ENCODE assay signal across 8 cellular contexts in the genomic region with DNA sequence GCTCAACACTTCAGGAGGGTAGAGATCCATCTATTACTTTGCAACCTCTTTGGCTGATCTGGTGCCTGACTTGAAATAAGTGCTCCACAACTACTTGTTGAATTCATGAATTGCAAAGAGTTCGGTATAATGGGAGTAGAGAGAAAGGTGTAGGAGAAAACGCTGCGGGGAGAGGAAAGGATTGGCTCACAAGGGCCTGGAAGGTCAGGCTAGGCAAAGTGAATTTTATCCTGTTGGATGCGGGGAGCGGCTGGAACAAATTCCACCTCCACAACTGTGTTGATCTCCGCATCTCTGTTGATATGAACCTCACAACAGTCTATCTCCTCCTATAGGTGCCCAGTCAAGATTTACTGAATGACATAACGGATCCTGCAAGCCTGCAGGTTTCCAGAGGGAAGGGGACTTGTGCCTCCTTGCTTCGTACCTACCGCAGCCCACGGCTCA. TPM values are rescaled to one million over a fixed set of nuclear protein-coding genes. Genes with fewer than 3 reads are reported as not detected.
DNase-seq lines count a peak whose midpoint lies in the region; ATAC-seq and TF ChIP-seq lines count a peak whose summit lies in the region.

No MANE protein-coding gene starts in this region.

- H3K27me3 ChIP-seq in OCI-LY3 (ENCODE audit: low read depth, low read length) = no peaks in the 10 kb centered on the region
- no peaks in the 10 kb centered on the region for H3K27me3 ChIP-seq in neural cell (ENCODE audit: insufficient read depth, low read depth, low read length)

- peaks cover 6% of the 10 kb centered on the region for H3K27me3 Mint-ChIP-seq in endothelial cell (ENCODE audit: unreplicated experiment)

- no peak overlapping the region for H3K27ac ChIP-seq in OCI-LY3 (ENCODE audit: low read length)
- peak overlapping the region; percentile 87 for H3K27ac ChIP-seq in neural cell (ENCODE audit: low read length)

- no peak for DNase-seq in endothelial cell (ENCODE audit: low spot score)
- DNase-seq in H4 (ENCODE audit: low spot score) = no peak

- H3K9me2 ChIP-seq in neural cell (ENCODE audit: insufficient read depth, low read length) = no peaks in the 10 kb centered on the region

- peaks cover 12% of the 10 kb centered on the region for H3K4me1 ChIP-seq in OCI-LY3 (ENCODE audit: low read length)

- no peaks in the 10 kb centered on the region for H3F3A ChIP-seq in neural cell (ENCODE audit: insufficient read depth, low read length, poor library complexity, severe bottlenecking)

- H4K20me1 ChIP-seq in OCI-LY3 (ENCODE audit: insufficient read depth, low read length) (no peaks in the 10 kb centered on the region), neural cell (ENCODE audit: insufficient read depth) (no peaks in the 10 kb centered on the region)

- TF ChIP-seq RAD21 in neural cell (conservative IDR thresholded peaks at IDR 0.05) = no peak

- H3K9me3 Mint-ChIP-seq in endothelial cell (ENCODE audit: unreplicated experiment) = no peaks in the 10 kb centered on the region

- H3K4me3 ChIP-seq in OCI-LY3 (ENCODE audit: low read length) = peak overlapping the region; percentile 99
- H3K4me3 ChIP-seq in neural cell (ENCODE audit: low read length) = peak overlapping the region; percentile 97

- peak overlapping the region; percentile 89 for H3K27ac Mint-ChIP-seq in endothelial cell (ENCODE audit: unreplicated experiment)

- H3K4me2 ChIP-seq in OCI-LY3 (ENCODE audit: low read length) (peak overlapping the region; percentile 91), neural cell (ENCODE audit: low read length) (peak overlapping the region; percentile 95)

- TF ChIP-seq CTCF in OCI-LY3 (IDR thresholded peaks at IDR 0.05; ENCODE audit: low read depth, low read length) = no peak
- TF ChIP-seq CTCF in endothelial cell (IDR thresholded peaks at IDR 0.05; ENCODE audit: unreplicated experiment) = no peak
- TF ChIP-seq CTCF in neural cell (IDR thresholded peaks at IDR 0.05; ENCODE audit: poor library complexity, severe bottlenecking) = no peak

- H3K36me3 ChIP-seq in OCI-LY3 (replicated peaks; ENCODE audit: low read depth, low read length) = peaks cover 10% of the 10 kb centered on the region
- peaks cover 5% of the 10 kb centered on the region for H3K36me3 ChIP-seq in neural cell (ENCODE audit: insufficient read depth, low read length)

- H3K79me2 ChIP-seq in OCI-LY3 (ENCODE audit: low read length) (peaks cover 37% of the 10 kb centered on the region), neural cell (replicated peaks; ENCODE audit: insufficient read depth, low read length) (peaks cover 25% of the 10 kb centered on the region)

- H3K9ac ChIP-seq in OCI-LY3 (ENCODE audit: low read length) (peak overlapping the region; percentile 84), neural cell (ENCODE audit: low read length) (peak overlapping the region; percentile 93)

- H3K9me3 ChIP-seq in OCI-LY3 (ENCODE audit: insufficient read depth, low read length) (no peaks in the 10 kb centered on the region), neural cell (ENCODE audit: low read length) (no peaks in the 10 kb centered on the region)

- TF ChIP-seq EP300 in neural cell (conservative IDR thresholded peaks at IDR 0.05; ENCODE audit: poor library complexity, severe bottlenecking) = no peak

- no peak overlapping the region for H2AFZ ChIP-seq in OCI-LY3 (ENCODE audit: low read depth, low read length)
- peak overlapping the region; percentile 67 for H2AFZ ChIP-seq in neural cell (ENCODE audit: low read depth, low read length)

- ATAC-seq in GM18907 (IDR thresholded peaks at IDR 0.05; ENCODE audit: unreplicated experiment) = peak; percentile 15
- ATAC-seq in HG03442 (IDR thresholded peaks at IDR 0.05; ENCODE audit: unreplicated experiment) = no peak
- ATAC-seq in GM21515 (IDR thresholded peaks at IDR 0.05; ENCODE audit: unreplicated experiment) = no peak
- no peak for ATAC-seq in GM21381 (IDR thresholded peaks at IDR 0.05; ENCODE audit: unreplicated experiment)

- H3K4me3 Mint-ChIP-seq in endothelial cell (ENCODE audit: unreplicated experiment) = peak overlapping the region; percentile 94

- peaks cover 20% of the 10 kb centered on the region for H3K36me3 Mint-ChIP-seq in endothelial cell (ENCODE audit: low read depth, unreplicated experiment)

- peaks cover 36% of the 10 kb centered on the region for H3K4me1 Mint-ChIP-seq in endothelial cell (ENCODE audit: unreplicated experiment)

TF ChIP-seq in neural cell, 6 proteins besides CTCF, POLR2A, EP300 and RAD21:
- TF ChIP-seq, protein P1, sequence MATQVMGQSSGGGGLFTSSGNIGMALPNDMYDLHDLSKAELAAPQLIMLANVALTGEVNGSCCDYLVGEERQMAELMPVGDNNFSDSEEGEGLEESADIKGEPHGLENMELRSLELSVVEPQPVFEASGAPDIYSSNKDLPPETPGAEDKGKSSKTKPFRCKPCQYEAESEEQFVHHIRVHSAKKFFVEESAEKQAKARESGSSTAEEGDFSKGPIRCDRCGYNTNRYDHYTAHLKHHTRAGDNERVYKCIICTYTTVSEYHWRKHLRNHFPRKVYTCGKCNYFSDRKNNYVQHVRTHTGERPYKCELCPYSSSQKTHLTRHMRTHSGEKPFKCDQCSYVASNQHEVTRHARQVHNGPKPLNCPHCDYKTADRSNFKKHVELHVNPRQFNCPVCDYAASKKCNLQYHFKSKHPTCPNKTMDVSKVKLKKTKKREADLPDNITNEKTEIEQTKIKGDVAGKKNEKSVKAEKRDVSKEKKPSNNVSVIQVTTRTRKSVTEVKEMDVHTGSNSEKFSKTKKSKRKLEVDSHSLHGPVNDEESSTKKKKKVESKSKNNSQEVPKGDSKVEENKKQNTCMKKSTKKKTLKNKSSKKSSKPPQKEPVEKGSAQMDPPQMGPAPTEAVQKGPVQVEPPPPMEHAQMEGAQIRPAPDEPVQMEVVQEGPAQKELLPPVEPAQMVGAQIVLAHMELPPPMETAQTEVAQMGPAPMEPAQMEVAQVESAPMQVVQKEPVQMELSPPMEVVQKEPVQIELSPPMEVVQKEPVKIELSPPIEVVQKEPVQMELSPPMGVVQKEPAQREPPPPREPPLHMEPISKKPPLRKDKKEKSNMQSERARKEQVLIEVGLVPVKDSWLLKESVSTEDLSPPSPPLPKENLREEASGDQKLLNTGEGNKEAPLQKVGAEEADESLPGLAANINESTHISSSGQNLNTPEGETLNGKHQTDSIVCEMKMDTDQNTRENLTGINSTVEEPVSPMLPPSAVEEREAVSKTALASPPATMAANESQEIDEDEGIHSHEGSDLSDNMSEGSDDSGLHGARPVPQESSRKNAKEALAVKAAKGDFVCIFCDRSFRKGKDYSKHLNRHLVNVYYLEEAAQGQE (IDR thresholded peaks at IDR 0.05; ENCODE audit: borderline replicate concordance) = no peak
- no peak for TF ChIP-seq MXI1 (conservative IDR thresholded peaks at IDR 0.05; ENCODE audit: poor library complexity, severe bottlenecking)
- no peak for TF ChIP-seq EZH2 (IDR thresholded peaks at IDR 0.05; ENCODE audit: borderline replicate concordance, insufficient read depth, low read length, poor library complexity, severe bottlenecking)
- TF ChIP-seq TAF1 (IDR thresholded peaks at IDR 0.05; ENCODE audit: low read depth) = no peak
- TF ChIP-seq SMC3 (conservative IDR thresholded peaks at IDR 0.05; ENCODE audit: poor library complexity) = no peak
- TF ChIP-seq POLR2AphosphoS5 (IDR thresholded peaks at IDR 0.05) = no peak

RNA-seq across cellular contexts. Expression of a gene that starts 0.7 kb away (rescaled TPM):
- total RNA-seq in endothelial cell (ENCODE audit: unreplicated experiment) = 11.8 TPM
- 2.9 and 4.8 TPM in 2 replicates for polyA plus RNA-seq in neural cell
- 13.3 and 13.9 TPM in 2 replicates for polyA minus RNA-seq in neural cell
- total RNA-seq in H4 (2014; rRNA removed; shearing (Covaris generic)) = 2.0 and 3.3 TPM in 2 replicates

RNA-seq across cellular contexts. Expression of a gene that starts 33.5 kb away (rescaled TPM):
- 3.2 TPM for total RNA-seq in endothelial cell (ENCODE audit: unreplicated experiment)
- 0.30 and 0.57 TPM in 2 replicates for polyA plus RNA-seq in neural cell
- 0.23 and 0.24 TPM in 2 replicates for polyA minus RNA-seq in neural cell
- not detected in 2 replicates for total RNA-seq in H4 (2014; rRNA removed; shearing (Covaris generic))

RNA-seq across cellular contexts. Expression of a gene that starts 43.8 kb away (rescaled TPM):
- total RNA-seq in endothelial cell (ENCODE audit: unreplicated experiment) = 33.9 TPM
- 47.8 and 61.4 TPM in 2 replicates for polyA plus RNA-seq in neural cell
- 103 and 116 TPM in 2 replicates for polyA minus RNA-seq in neural cell
- 2.7 and 6.1 TPM in 2 replicates for total RNA-seq in H4 (2014; rRNA removed; shearing (Covaris generic))
